ENCODE assay signal across 11 cellular contexts in genomic region chr5:168552146-168552545, GRCh38. TPM values are rescaled to one million over a fixed set of nuclear protein-coding genes. Genes with fewer than 3 reads are reported as not detected.
DNase-seq lines count a peak whose midpoint lies in the region; ATAC-seq and TF ChIP-seq lines count a peak whose summit lies in the region.
"Had no signal": no experiment of that assay in that cellular context is flagged by ENCODE, and none has a peak within 500 bp of the region (broad histone marks: within the 10 kb centered on the region; RNA-seq: fewer than 3 reads in every experiment).

No MANE protein-coding gene starts in this region.

- H3K4me1 Mint-ChIP-seq in stimulated activated effector memory CD8-positive, alpha-beta T cell treated with anti-CD3 and anti-CD28 coated beads, Interleukin-12 subunit alpha, Interleukin-12 subunit beta, amount 100 ng/mL, for 72 hours, result peaks cover 14% of the 10 kb centered on the region
- H3K4me1 Mint-ChIP-seq: activated naive CD8-positive, alpha-beta T cell treated with anti-CD3 and anti-CD28 coated beads, Interleukin-2, amount 50 U/mL, for 24 hours had no signal

- no peak for ATAC-seq in HG03378 (IDR thresholded peaks at IDR 0.05; ENCODE audit: unreplicated experiment)
- no peak for ATAC-seq in HG02571 (IDR thresholded peaks at IDR 0.05; ENCODE audit: unreplicated experiment)
- ATAC-seq in stimulated activated effector memory CD8-positive, alpha-beta T cell treated with anti-CD3 and anti-CD28 coated beads, Interleukin-12 subunit alpha, Interleukin-12 subunit beta, amount 100 ng/mL, for 72 hours, result no peak
- ATAC-seq: activated naive CD8-positive, alpha-beta T cell treated with anti-CD3 and anti-CD28 coated beads, Interleukin-2, amount 50 U/mL, for 24 hours had no signal

- DNase-seq in AG09319 (ENCODE audit: extremely low read depth, low read depth), result peak; percentile 44
- peak; percentile 72 for DNase-seq in LHCN-M2 (ENCODE audit: low read depth)
- peak; percentile 99 for DNase-seq in choroid plexus epithelial cell (ENCODE audit: low read depth)
- DNase-seq in lung microvascular endothelial cell (ENCODE audit: low read depth in 2 of 2), result peak; percentile 64 to 76
- no peak for DNase-seq in stimulated activated effector memory CD8-positive, alpha-beta T cell treated with anti-CD3 and anti-CD28 coated beads, Interleukin-12 subunit alpha, Interleukin-12 subunit beta, amount 100 ng/mL, for 72 hours (ENCODE audit: low spot score in 2 of 2)
- DNase-seq in activated CD4-positive, alpha-beta T cell treated with anti-CD3 and anti-CD28 coated beads for 4 hours, result no peak
- DNase-seq: activated naive CD8-positive, alpha-beta T cell treated with anti-CD3 and anti-CD28 coated beads, Interleukin-2, amount 50 U/mL, for 24 hours; CD4-positive, alpha-beta T cell; NCI-H2171 treated with DMSO at 0.1 percent for 48 hours had no signal

- no peak for TF ChIP-seq CTCF in AG09319 (IDR thresholded peaks at IDR 0.05; ENCODE audit: low read depth, low read length)
- no peak for TF ChIP-seq CTCF in choroid plexus epithelial cell (conservative IDR thresholded peaks at IDR 0.05; ENCODE audit: low read depth, low read length)

- H3K27ac Mint-ChIP-seq in stimulated activated effector memory CD8-positive, alpha-beta T cell treated with anti-CD3 and anti-CD28 coated beads, Interleukin-12 subunit alpha, Interleukin-12 subunit beta, amount 100 ng/mL, for 72 hours, result no peak overlapping the region
- H3K27ac Mint-ChIP-seq: activated naive CD8-positive, alpha-beta T cell treated with anti-CD3 and anti-CD28 coated beads, Interleukin-2, amount 50 U/mL, for 24 hours; CD4-positive, alpha-beta T cell had no signal

- H3K36me3 Mint-ChIP-seq in stimulated activated effector memory CD8-positive, alpha-beta T cell treated with anti-CD3 and anti-CD28 coated beads, Interleukin-12 subunit alpha, Interleukin-12 subunit beta, amount 100 ng/mL, for 72 hours, result peaks cover 65% of the 10 kb centered on the region

- H3K4me3 Mint-ChIP-seq in stimulated activated effector memory CD8-positive, alpha-beta T cell treated with anti-CD3 and anti-CD28 coated beads, Interleukin-12 subunit alpha, Interleukin-12 subunit beta, amount 100 ng/mL, for 72 hours, result no peak overlapping the region
- H3K4me3 Mint-ChIP-seq: activated naive CD8-positive, alpha-beta T cell treated with anti-CD3 and anti-CD28 coated beads, Interleukin-2, amount 50 U/mL, for 24 hours; CD4-positive, alpha-beta T cell had no signal

- H3K9me3 Mint-ChIP-seq in stimulated activated effector memory CD8-positive, alpha-beta T cell treated with anti-CD3 and anti-CD28 coated beads, Interleukin-12 subunit alpha, Interleukin-12 subunit beta, amount 100 ng/mL, for 72 hours, result no peaks in the 10 kb centered on the region
- H3K9me3 Mint-ChIP-seq: activated naive CD8-positive, alpha-beta T cell treated with anti-CD3 and anti-CD28 coated beads, Interleukin-2, amount 50 U/mL, for 24 hours; CD4-positive, alpha-beta T cell had no signal

- no peak overlapping the region for H3K4me3 ChIP-seq in choroid plexus epithelial cell (ENCODE audit: low read depth, low read length)

RNA-seq across cellular contexts. Expression of gene FBLL1, which starts 23.0 kb away (rescaled TPM):
- total RNA-seq in LHCN-M2 (2014; rRNA removed), result 0.32 and 0.52 TPM in 2 replicates
- polyA plus RNA-seq in LHCN-M2 (2012), result 2.4 TPM
- 1.1 and 2.8 TPM in 2 replicates for total RNA-seq in lung microvascular endothelial cell
- total RNA-seq: CD4-positive, alpha-beta T cell had no signal

RNA-seq across cellular contexts. Expression of gene PANK3, which starts 27.0 kb away (rescaled TPM):
- total RNA-seq in LHCN-M2 (2014; rRNA removed), result 37.9 and 39.1 TPM in 2 replicates
- polyA plus RNA-seq in LHCN-M2 (2012), result 10.6 TPM
- total RNA-seq in lung microvascular endothelial cell, result 34.4 and 63.1 TPM in 2 replicates

Comparison
In these comparisons a context has a peak if more than half of its experiments do, and no peak if none do; other contexts are left out.
1. DNase-seq: peak in AG09319 (single experiment), LHCN-M2 (single experiment), choroid plexus epithelial cell (single experiment) and lung microvascular endothelial cell (2 of 2); none in stimulated activated effector memory CD8-positive, alpha-beta T cell treated with anti-CD3 and anti-CD28 coated beads, Interleukin-12 subunit alpha, Interleukin-12 subunit beta, amount 100 ng/mL, for 72 hours (0 of 2) and activated CD4-positive, alpha-beta T cell treated with anti-CD3 and anti-CD28 coated beads for 4 hours (0 of 2).